ENCODE assay signal across 8 cellular contexts in the genomic region with DNA sequence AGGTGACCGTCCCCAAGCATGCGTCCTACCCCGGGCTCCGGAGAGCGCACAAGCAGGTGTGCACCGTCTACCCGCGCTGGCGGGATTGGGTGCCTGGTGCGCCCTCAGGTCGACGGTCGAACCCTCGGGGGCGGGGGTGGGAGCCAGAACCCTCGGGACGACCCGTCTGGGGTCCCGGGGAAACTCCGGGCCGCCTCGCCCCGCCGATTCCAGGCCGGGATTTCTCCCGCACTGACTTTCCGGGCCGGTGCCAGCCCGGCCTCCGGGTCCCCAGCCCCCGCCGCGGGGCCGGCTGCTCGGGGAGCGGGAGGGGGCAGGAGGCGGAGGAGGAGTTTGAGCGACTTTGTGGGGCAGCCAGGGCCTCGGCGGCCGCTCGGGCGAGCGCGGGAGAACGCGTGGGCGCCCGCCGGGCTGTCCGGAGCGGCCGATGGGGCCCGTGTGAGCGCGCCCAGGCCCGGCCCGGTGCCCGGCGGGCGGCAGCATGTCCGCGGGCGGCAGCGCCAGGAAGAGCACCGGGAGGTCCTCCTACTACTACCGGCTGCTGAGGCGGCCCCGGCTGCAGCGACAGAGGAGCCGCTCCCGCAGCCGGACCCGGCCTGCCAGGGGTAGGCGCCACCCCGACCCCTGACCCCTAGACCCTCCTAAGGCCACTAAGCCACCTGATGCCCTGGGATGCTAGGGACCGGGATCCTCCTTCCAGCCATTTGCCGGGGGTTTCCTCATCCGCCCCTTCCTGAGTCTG. TPM values are rescaled to one million over a fixed set of nuclear protein-coding genes. Genes with fewer than 3 reads are reported as not detected.
DNase-seq lines count a peak whose midpoint lies in the region; ATAC-seq and TF ChIP-seq lines count a peak whose summit lies in the region.

A gene (plus strand): TSS at position 340 of the 742 bp plus-strand sequence. CDS start 142 bp downstream, at position 482.

- CTCF ChIA-PET in AG04450 (lab: Charles Lee), result interaction anchor here (0.5 to 2.4 kb wide), 3 partner anchors 13 to 222 kb away, joined by 3 to 8 read pairs (median 4); no protein-coding TSS in a partner anchor

- H3K9me3 ChIP-seq in AG04450 (ENCODE audit: control insufficient read depth, insufficient read depth, low read length), result no peaks in the 10 kb centered on the region; the same call in 1 of the 2 replicates

- peak within 1 kb of the TSS; percentile 50 for H3K4me3 Mint-ChIP-seq in natural killer cell treated with Interleukin-12 subunit alpha and Interleukin-12 subunit beta and Interleukin-15 and Interleukin-18, amount 100 ng/mL, for 72 hours

- H3K9me3 Mint-ChIP-seq in natural killer cell treated with Interleukin-12 subunit alpha and Interleukin-12 subunit beta and Interleukin-15 and Interleukin-18, amount 100 ng/mL, for 72 hours, result no peaks in the 10 kb centered on the region

- DNase-seq in AG04450 (ENCODE audit: low read depth, low spot score) (no peak), HT1080 (ENCODE audit: low read depth) (no peak), foreskin fibroblast (peak in 1 of 2 donors; percentile 45), GM13977 (ENCODE audit: low spot score) (no peak), GF-D8 (lab: John Stamatoyannopoulos, UW) (no peak)
- DNase-seq in natural killer cell treated with Interleukin-12 subunit alpha and Interleukin-12 subunit beta and Interleukin-15 and Interleukin-18, amount 100 ng/mL, for 72 hours (ENCODE audit: low spot score), result no peak
- DNase-seq in stimulated activated CD4-positive, alpha-beta T cell treated with anti-CD3 and anti-CD28 coated beads, Interleukin-2, amount 100 ng/mL, for 48 hours, result no peak

- H3K27me3 ChIP-seq in AG04450 (ENCODE audit: control insufficient read depth, insufficient read depth, low read length), result peaks cover 2% of the 10 kb centered on the region

- H3K27ac ChIP-seq in AG04450 (ENCODE audit: low read depth, low read length) (peak within 1 kb of the TSS; percentile 39), VCaP (peak within 1 kb of the TSS; percentile 77; the same call in 1 of the 2 replicates)

- H3K4me3 ChIP-seq in AG04450 (ENCODE audit: low read depth, low read length), result peak within 1 kb of the TSS; percentile 69
- H3K4me3 ChIP-seq in foreskin fibroblast (ENCODE audit: low read depth in 1 of 2, low read length in 2 of 2), result peak within 1 kb of the TSS; percentile 43 to 70

- no peaks in the 10 kb centered on the region for H3K36me3 Mint-ChIP-seq in natural killer cell treated with Interleukin-12 subunit alpha and Interleukin-12 subunit beta and Interleukin-15 and Interleukin-18, amount 100 ng/mL, for 72 hours

- POLR2A ChIA-PET in AG04450 (lab: Yijun Ruan, JAX), result no interaction called here

- TF ChIP-seq CTCF in AG04450 (IDR thresholded peaks at IDR 0.05; ENCODE audit: low read depth, low read length) (no peak), VCaP (conservative IDR thresholded peaks at IDR 0.05) (no peak), foreskin fibroblast (IDR thresholded peaks at IDR 0.05; ENCODE audit: low read depth, low read length) (no peak), GM13977 (IDR thresholded peaks at IDR 0.05; ENCODE audit: extremely low read depth, insufficient read depth, missing control alignments) (no peak)

- peaks cover 37 to 52% of the 10 kb centered on the region in 2 donors for H3K27me3 Mint-ChIP-seq in natural killer cell treated with Interleukin-12 subunit alpha and Interleukin-12 subunit beta and Interleukin-15 and Interleukin-18, amount 100 ng/mL, for 72 hours

- in situ Hi-C loops in GM13977 (cut with MboI; ENCODE audit: low pct_unique_long_range_greater_than_20kb, low sequenced_read_pairs, unreplicated experiment), result no loop called here

- peak; percentile 14 to 21 for ATAC-seq in natural killer cell treated with Interleukin-12 subunit alpha and Interleukin-12 subunit beta and Interleukin-15 and Interleukin-18, amount 100 ng/mL, for 72 hours

- no peak within 1 kb of the TSS for H3K27ac Mint-ChIP-seq in natural killer cell treated with Interleukin-12 subunit alpha and Interleukin-12 subunit beta and Interleukin-15 and Interleukin-18, amount 100 ng/mL, for 72 hours

- H3K4me1 Mint-ChIP-seq in natural killer cell treated with Interleukin-12 subunit alpha and Interleukin-12 subunit beta and Interleukin-15 and Interleukin-18, amount 100 ng/mL, for 72 hours (ENCODE audit: low read depth in 2 of 2), result peaks cover 0 to 15% of the 10 kb centered on the region in 2 donors

RNA-seq across cellular contexts. Expression of the gene that starts here (rescaled TPM):
- 20.4 and 20.5 TPM in 2 replicates for polyA plus RNA-seq in AG04450 (2011; rRNA removed)
- polyA minus RNA-seq in AG04450 (2011; rRNA and poly(A)+ RNA removed), result 46.7 and 48.5 TPM in 2 replicates
- total RNA-seq in HT1080 (2014; rRNA removed; shearing (Covaris generic)), result 12.6 and 16.6 TPM in 2 replicates
- polyA plus RNA-seq in HT1080 (2015; cell fraction: cytosol; rRNA removed), result 8.2 and 8.6 TPM in 2 replicates
- polyA plus RNA-seq in HT1080 (2015; cell fraction: nucleus; rRNA removed), result 8.4 and 10.3 TPM in 2 replicates
- total RNA-seq in natural killer cell treated with Interleukin-12 subunit alpha and Interleukin-12 subunit beta and Interleukin-15 and Interleukin-18, amount 100 ng/mL, for 72 hours, result under 1 TPM; 0.07 to 0.53 TPM

Comparison
In these comparisons a context has a peak if more than half of its experiments do, and no peak if none do; other contexts are left out.
1. Peak in ATAC-seq in natural killer cell treated with Interleukin-12 subunit alpha and Interleukin-12 subunit beta and Interleukin-15 and Interleukin-18, amount 100 ng/mL, for 72 hours; RNA of the gene not detected or under 1 TPM.